In genomic region chr4:189255636-189256035, GRCh38 we compare ENCODE assay signal across 18 cellular contexts.
DNase-seq lines count a peak whose midpoint lies in the region; ATAC-seq and TF ChIP-seq lines count a peak whose summit lies in the region.
"Had no signal": no experiment of that assay in that cellular context is flagged by ENCODE, and none has a peak within 500 bp of the region (broad histone marks: within the 10 kb centered on the region; RNA-seq: fewer than 3 reads in every experiment).

No MANE protein-coding gene starts in this region.

- H4K20me1 ChIP-seq in smooth muscle cell (ENCODE audit: low read depth): no peaks in the 10 kb centered on the region
- H4K20me1 ChIP-seq: BLaER1 had no signal

- H3K4me3 ChIP-seq in smooth muscle cell (no peak overlapping the region), spleen (no peak overlapping the region)
- H3K4me3 ChIP-seq: BLaER1 had no signal

- H3K9me3 ChIP-seq in smooth muscle cell (replicated peaks; ENCODE audit: low read depth) (no peaks in the 10 kb centered on the region), spleen (peaks cover 0 to 50% (median 28%) of the 10 kb centered on the region in 8 donors)
- H3K9me3 ChIP-seq: BE2C, Caco-2 had no signal

- DNase-seq in epidermal melanocyte (ENCODE audit: insufficient read length, low spot score): peak; percentile 20
- peak; percentile 54 for DNase-seq in kidney tubule cell (ENCODE audit: low spot score)
- DNase-seq in smooth muscle cell (lab: John Stamatoyannopoulos, UW; ENCODE audit: unreplicated experiment): no peak
- DNase-seq in spleen: no peak
- DNase-seq in NCI-H2196 treated with DMSO at 0.1 percent for 48 hours (lab: John Stamatoyannopoulos, UW; ENCODE audit: unreplicated experiment): no peak
- DNase-seq: 8988T; ACHN; BE2C; C1 segment of cervical spinal cord; Caco-2; Calu3; CD4-positive, alpha-beta memory T cell; CD4-positive, CD25-positive, alpha-beta regulatory T cell; CD8-positive, alpha-beta memory T cell; DMS79 treated with DMSO at 0.1 percent for 48 hours; GF-D8 had no signal

- H3F3A ChIP-seq in smooth muscle cell (ENCODE audit: low read depth): no peaks in the 10 kb centered on the region

- intact Hi-C loops in spleen (cut with DNase I; ENCODE audit: low total_unique reads): no loop called here

- H3K36me3 ChIP-seq in smooth muscle cell (ENCODE audit: low read depth) (no peaks in the 10 kb centered on the region), spleen (no peaks in the 10 kb centered on the region)
- H3K36me3 ChIP-seq: BE2C, BLaER1 had no signal

- 97% methylated on average over 2 of the region's 2 CpGs for WGBS in smooth muscle cell (ENCODE audit: low lambda C conversion rate)
- WGBS in spleen, 5 donors: 91 to 98% (median 93%) methylated on average over 2 of the region's 2 CpGs

- no peaks in the 10 kb centered on the region for H3K27me3 ChIP-seq in smooth muscle cell (ENCODE audit: low read depth)
- H3K27me3 ChIP-seq in spleen (replicated peaks in 1 of 7): no peaks in the 10 kb centered on the region
- H3K27me3 ChIP-seq: BE2C, BLaER1 had no signal

- TF ChIP-seq POLR2A in spleen (IDR thresholded peaks at IDR 0.05): no peak

- TF ChIP-seq CTCF in smooth muscle cell (IDR thresholded peaks at IDR 0.05; ENCODE audit: borderline replicate concordance, insufficient read depth, poor library complexity, severe bottlenecking) (no peak), spleen (IDR thresholded peaks at IDR 0.05 in 8 of 11, conservative IDR thresholded peaks at IDR 0.05 in 3 of 11) (no peak)

- ATAC-seq in GM19463 (IDR thresholded peaks at IDR 0.05; ENCODE audit: unreplicated experiment): no peak

- peak overlapping the region; percentile 39 for H2AFZ ChIP-seq in smooth muscle cell (ENCODE audit: low read depth)

- peaks cover 4% of the 10 kb centered on the region for H3K4me1 ChIP-seq in smooth muscle cell (ENCODE audit: low read depth)
- H3K4me1 ChIP-seq in spleen: no peaks in the 10 kb centered on the region
- H3K4me1 ChIP-seq: BE2C, BLaER1, Caco-2 had no signal

- peak overlapping the region; percentile 13 for H3K9ac ChIP-seq in smooth muscle cell (ENCODE audit: low read depth)
- H3K9ac ChIP-seq: BLaER1 had no signal

- H3K27ac ChIP-seq in smooth muscle cell (ENCODE audit: low read depth) (peak overlapping the region; percentile 80), spleen (no peak overlapping the region)
- H3K27ac ChIP-seq: BLaER1 had no signal

- H3K79me2 ChIP-seq in smooth muscle cell (ENCODE audit: low read depth): no peaks in the 10 kb centered on the region

- no peak overlapping the region for H3K4me2 ChIP-seq in smooth muscle cell
- H3K4me2 ChIP-seq: BLaER1 had no signal

Comparison
In these comparisons a context has a peak if more than half of its experiments do, and no peak if none do; other contexts are left out.
1. DNase-seq: peak in epidermal melanocyte (single experiment) and kidney tubule cell (single experiment); none in smooth muscle cell (single experiment), spleen (single experiment) and NCI-H2196 treated with DMSO at 0.1 percent for 48 hours (single experiment).